ENCODE assay signal across 1 cellular context in the genomic region with DNA sequence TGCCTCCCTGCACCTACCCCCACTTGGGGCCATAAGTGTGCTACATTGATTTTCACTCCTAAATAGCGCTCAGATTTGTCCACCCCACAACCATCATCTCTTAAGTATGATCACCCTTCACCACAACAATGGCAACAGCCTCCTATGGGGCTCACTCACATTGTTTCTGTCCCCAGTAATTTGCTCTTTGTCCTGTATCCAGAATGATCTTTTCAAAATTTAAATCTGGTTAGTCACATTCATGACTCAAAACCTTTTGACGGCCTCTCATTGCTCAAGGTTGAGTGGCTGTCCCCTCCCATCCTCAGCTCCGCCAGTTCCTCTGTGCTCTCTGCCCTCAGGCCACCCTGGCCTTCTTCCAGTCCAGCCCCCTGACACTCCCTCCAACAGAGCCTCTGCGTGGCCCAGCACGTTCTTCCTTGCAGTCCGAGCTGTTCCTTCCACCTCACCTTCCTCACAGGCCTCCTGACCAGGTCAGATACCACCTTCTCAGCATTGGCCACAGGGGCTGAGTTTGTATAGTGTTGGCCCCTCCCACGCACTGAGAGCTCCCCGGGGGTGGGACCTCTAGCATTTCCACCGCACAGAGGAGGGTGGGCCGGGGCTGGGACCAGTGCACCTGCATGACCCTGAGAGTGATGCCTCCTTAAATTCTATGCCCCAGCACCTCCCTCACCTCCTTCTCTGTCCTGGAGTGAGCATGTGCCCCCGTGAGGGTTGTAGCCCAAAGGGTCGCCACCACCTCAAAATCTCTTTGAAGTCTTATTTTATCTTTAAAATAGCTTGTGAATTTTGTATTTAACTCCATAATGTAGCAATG.
TF ChIP-seq lines count a peak whose summit lies in the region.

No MANE protein-coding gene starts in this region.

TF ChIP-seq in HCT116, 20 proteins besides CTCF, POLR2A, EP300 and RAD21 (continued from another document):
- no peak for TF ChIP-seq SIN3A (IDR thresholded peaks at IDR 0.05; ENCODE audit: low read depth)
TF ChIP-seq in HCT116: peak in this region for 2.
